Comparison of ENCODE assay signal across 21 cellular contexts in genomic region chr21:45149021-45149420, GRCh38.
DNase-seq lines count a peak whose midpoint lies in the region; ATAC-seq and TF ChIP-seq lines count a peak whose summit lies in the region.
"Had no signal": no experiment of that assay in that cellular context is flagged by ENCODE, and none has a peak within 500 bp of the region (broad histone marks: within the 10 kb centered on the region; RNA-seq: fewer than 3 reads in every experiment).

No MANE protein-coding gene starts in this region.

- dilution Hi-C loops in mammary epithelial cell (cut with HindIII; ENCODE audit: low sequenced_read_pairs) = loop anchor here (5.0 kb wide), 1 partner anchor 93 kb away; no protein-coding TSS in a partner anchor

- H3K27me3 Mint-ChIP-seq in MCF 10A (ENCODE audit: insufficient read depth, unreplicated experiment) (no peaks in the 10 kb centered on the region), glutamatergic neuron (ENCODE audit: unreplicated experiment) (no peaks in the 10 kb centered on the region)
- H3K27me3 Mint-ChIP-seq: CD4-positive, CD25-positive, alpha-beta regulatory T cell had no signal

- H3K4me1 Mint-ChIP-seq in MCF 10A (ENCODE audit: insufficient read depth, unreplicated experiment) = peaks cover 24% of the 10 kb centered on the region
- H3K4me1 Mint-ChIP-seq in glutamatergic neuron (ENCODE audit: low read depth, unreplicated experiment) = peaks cover 54% of the 10 kb centered on the region

- 78% methylated on average over 5 of the region's 5 CpGs for WGBS in mammary epithelial cell (ENCODE audit: low coverage, missing lambda C conversion rate)
- WGBS in neuronal stem cell (ENCODE audit: extremely low coverage in 2 of 2, insufficient read length in 2 of 2, insufficient replicate concordance in 1 of 2), 2 donors = no CpG with 5 or more reads among the region's 5 CpGs

- POLR2A ChIA-PET in MCF 10A (lab: Yijun Ruan, JAX) = no interaction called here

- no peak overlapping the region for H3K27ac ChIP-seq in mammary epithelial cell (ENCODE audit: insufficient read depth, low read depth, low read length)
- no peak overlapping the region for H3K27ac ChIP-seq in neuronal stem cell (replicated peaks; ENCODE audit: low read length)
- peak overlapping the region; percentile 58 to 77 for H3K27ac ChIP-seq in tibial artery
- H3K27ac ChIP-seq: GM23248 had no signal

- no peak for TF ChIP-seq CTCF in MCF 10A (IDR thresholded peaks at IDR 0.05; ENCODE audit: unreplicated experiment)
- TF ChIP-seq CTCF in mammary epithelial cell (conservative IDR thresholded peaks at IDR 0.05 in 1 of 2, IDR thresholded peaks at IDR 0.05 in 1 of 2; ENCODE audit: extremely low read depth in 1 of 2, insufficient read depth in 1 of 2, low read depth in 1 of 2, low read length in 2 of 2) = no peak
- no peak for TF ChIP-seq CTCF in glutamatergic neuron (IDR thresholded peaks at IDR 0.05; ENCODE audit: partially characterized antibody, unreplicated experiment)
- no peak for TF ChIP-seq CTCF in tibial artery (IDR thresholded peaks at IDR 0.05)

- BruUV-seq in MCF 10A (replicated peaks; lab: Mats Ljungman, UMichigan) = no TSS peak
- no TSS peak for BruUV-seq in mammary epithelial cell (replicated peaks; lab: Mats Ljungman, UMichigan)

- H3K9ac ChIP-seq in mammary epithelial cell (ENCODE audit: insufficient read depth, low read length) (no peak overlapping the region), neuronal stem cell (ENCODE audit: low read depth, low read length, poor library complexity) (no peak overlapping the region)
- H3K9ac ChIP-seq: GM23248 had no signal

- no peak overlapping the region for H4K8ac ChIP-seq in neuronal stem cell (ENCODE audit: low read depth, low read length)

- peak overlapping the region; percentile 16 for H2BK5ac ChIP-seq in neuronal stem cell (ENCODE audit: low read length)

- H3K9me3 Mint-ChIP-seq in MCF 10A (ENCODE audit: unreplicated experiment) (no peaks in the 10 kb centered on the region), glutamatergic neuron (ENCODE audit: unreplicated experiment) (peaks cover 11% of the 10 kb centered on the region)

- no peak overlapping the region for H2BK12ac ChIP-seq in neuronal stem cell (ENCODE audit: low read length)

- intact Hi-C loops in MCF 10A (cut with micrococcal nuclease) = no loop called here
- intact Hi-C loops in mammary epithelial cell (cut with micrococcal nuclease) = no loop called here
- intact Hi-C loops in tibial artery (cut with DNase I; ENCODE audit: low total_unique reads) = no loop called here

- H3K27ac Mint-ChIP-seq in MCF 10A (ENCODE audit: low read depth, unreplicated experiment) (peak overlapping the region; percentile 13), glutamatergic neuron (ENCODE audit: unreplicated experiment) (peak overlapping the region; percentile 4)

- H3K79me2 ChIP-seq in mammary epithelial cell (ENCODE audit: insufficient read depth, low read length) = no peaks in the 10 kb centered on the region

- DNase-seq in MCF 10A (ENCODE audit: unreplicated experiment) (no peak), mammary epithelial cell (no peak), glutamatergic neuron (no peak), neuronal stem cell (ENCODE audit: low spot score) (no peak), tibial artery (no peak), COLO668 (lab: John Stamatoyannopoulos, UW; ENCODE audit: unreplicated experiment) (no peak)
- DNase-seq: Caco-2; CD4-positive, CD25-positive, alpha-beta regulatory T cell; DND-41; GM23248; KBM-7; NCI-H1092 treated with DMSO at 0.1 percent for 48 hours; NCI-H1436 treated with DMSO at 0.1 percent for 48 hours; NCI-H1930; NCI-H2227 treated with DMSO at 0.1 percent for 48 hours; NCI-H510A; NCI-H774; NK-92 treated with Interleukin-12 subunit alpha and Interleukin-12 subunit beta, amount 100 ng/mL, for 24 hours had no signal

- no peak overlapping the region for H2BK120ac ChIP-seq in neuronal stem cell (ENCODE audit: low read depth, low read length)

- H3K4me2 ChIP-seq in mammary epithelial cell (ENCODE audit: insufficient read depth, low read depth, low read length) = no peak overlapping the region
- no peak overlapping the region for H3K4me2 ChIP-seq in neuronal stem cell (ENCODE audit: insufficient read depth, low read length, poor library complexity, severe bottlenecking)

- H3K18ac ChIP-seq in neuronal stem cell (ENCODE audit: low read length) = no peak overlapping the region

- peaks cover 28% of the 10 kb centered on the region for H3K4me1 ChIP-seq in mammary epithelial cell (ENCODE audit: insufficient read depth, low read length)
- H3K4me1 ChIP-seq in neuronal stem cell (ENCODE audit: control insufficient read depth in 2 of 2, insufficient read depth in 1 of 2, low read depth in 1 of 2, low read length in 2 of 2) = peaks cover 21 to 26% of the 10 kb centered on the region in 2 donors
- peaks cover 0 to 87% (median 52%) of the 10 kb centered on the region in 4 donors for H3K4me1 ChIP-seq in tibial artery
- H3K4me1 ChIP-seq: Caco-2, HAP-1 had no signal

- no peak overlapping the region for H2BK15ac ChIP-seq in neuronal stem cell (ENCODE audit: low read length)

- H3K36me3 ChIP-seq in mammary epithelial cell (ENCODE audit: insufficient read depth, low read length) (peaks cover 7% of the 10 kb centered on the region), neuronal stem cell (replicated peaks in 1 of 2; ENCODE audit: control insufficient read depth in 2 of 2, insufficient read depth in 2 of 2, low read length in 2 of 2) (no peaks in the 10 kb centered on the region), tibial artery (peaks cover 26 to 37% (median 28%) of the 10 kb centered on the region in 3 donors)
- H3K36me3 ChIP-seq: HAP-1 had no signal

- H4K20me1 ChIP-seq in mammary epithelial cell (ENCODE audit: insufficient read depth, low read length) = no peaks in the 10 kb centered on the region

- in situ Hi-C loops in mammary epithelial cell (cut with MboI; ENCODE audit: low sequenced_read_pairs in 2 of 2) = loop anchor here (10.0 kb wide), 1 partner anchor 296 kb away; no protein-coding TSS in a partner anchor

- H3K36me3 Mint-ChIP-seq in MCF 10A (ENCODE audit: insufficient read depth, unreplicated experiment) = peaks cover 9% of the 10 kb centered on the region
- no peaks in the 10 kb centered on the region for H3K36me3 Mint-ChIP-seq in glutamatergic neuron (ENCODE audit: unreplicated experiment)

- peak overlapping the region; percentile 14 for H4K91ac ChIP-seq in neuronal stem cell (ENCODE audit: low read depth, low read length, poor library complexity)

- H3K4me3 Mint-ChIP-seq in MCF 10A (ENCODE audit: unreplicated experiment) (no peak overlapping the region), glutamatergic neuron (ENCODE audit: unreplicated experiment) (peak overlapping the region; percentile 20)

- CTCF ChIA-PET in MCF 10A (lab: Yijun Ruan, JAX) (interaction anchor here (0.6 to 3.3 kb wide), 4 partner anchors 11 to 293 kb away, joined by 3 to 22 read pairs (median 4); no protein-coding TSS in a partner anchor), mammary epithelial cell (lab: Charles Lee; ENCODE audit: low non-redundant PET) (no interaction called here)

- H3K9me3 ChIP-seq in mammary epithelial cell (replicated peaks; ENCODE audit: insufficient read depth, low read length) (no peaks in the 10 kb centered on the region), neuronal stem cell (replicated peaks in 1 of 2; ENCODE audit: control insufficient read depth in 2 of 2, insufficient read depth in 1 of 2, low read depth in 1 of 2, low read length in 2 of 2) (no peaks in the 10 kb centered on the region), tibial artery (no peaks in the 10 kb centered on the region)
- H3K9me3 ChIP-seq: Caco-2, HAP-1 had no signal

- no peak for ATAC-seq in GM21529 (IDR thresholded peaks at IDR 0.05; ENCODE audit: unreplicated experiment)
- ATAC-seq: Panc1 had no signal

- no peak overlapping the region for H3K14ac ChIP-seq in neuronal stem cell (ENCODE audit: low read length)

- H3K79me1 ChIP-seq in neuronal stem cell (ENCODE audit: low read depth, low read length) = no peaks in the 10 kb centered on the region

- no peak overlapping the region for H2AK5ac ChIP-seq in neuronal stem cell (ENCODE audit: low read depth, low read length)

- H3K4me3 ChIP-seq in mammary epithelial cell (replicated peaks in 1 of 3; ENCODE audit: insufficient read depth in 1 of 3, low read depth in 2 of 3, low read length in 3 of 3) = no peak overlapping the region
- H3K4me3 ChIP-seq in neuronal stem cell (ENCODE audit: low read length in 2 of 2) = no peak overlapping the region
- no peak overlapping the region for H3K4me3 ChIP-seq in tibial artery
- H3K4me3 ChIP-seq: GM23248, HAP-1 had no signal

- no peak overlapping the region for H2AFZ ChIP-seq in mammary epithelial cell (ENCODE audit: low read depth, low read length)
- H2AFZ ChIP-seq in neuronal stem cell (ENCODE audit: low read length) = no peak overlapping the region
- H2AFZ ChIP-seq: GM23248 had no signal

- H3K23ac ChIP-seq in neuronal stem cell (ENCODE audit: low read depth, low read length, poor library complexity) = no peak overlapping the region

- H3K27me3 ChIP-seq in mammary epithelial cell (ENCODE audit: insufficient read depth, low read length) (no peaks in the 10 kb centered on the region), neuronal stem cell (ENCODE audit: control insufficient read depth in 3 of 3, insufficient read depth in 3 of 3, low read depth in 1 of 3, low read length in 3 of 3) (no peaks in the 10 kb centered on the region), tibial artery (no peaks in the 10 kb centered on the region)

- H3K4ac ChIP-seq in neuronal stem cell (ENCODE audit: low read length) = no peak overlapping the region

Comparison
In these comparisons a context has a peak if more than half of its experiments do, and no peak if none do; other contexts are left out.
1. H3K27ac ChIP-seq: peak in tibial artery (2 of 2); none in mammary epithelial cell (single experiment) and neuronal stem cell (single experiment).